8 cellular contexts compared by ENCODE assay signal in the genomic region with DNA sequence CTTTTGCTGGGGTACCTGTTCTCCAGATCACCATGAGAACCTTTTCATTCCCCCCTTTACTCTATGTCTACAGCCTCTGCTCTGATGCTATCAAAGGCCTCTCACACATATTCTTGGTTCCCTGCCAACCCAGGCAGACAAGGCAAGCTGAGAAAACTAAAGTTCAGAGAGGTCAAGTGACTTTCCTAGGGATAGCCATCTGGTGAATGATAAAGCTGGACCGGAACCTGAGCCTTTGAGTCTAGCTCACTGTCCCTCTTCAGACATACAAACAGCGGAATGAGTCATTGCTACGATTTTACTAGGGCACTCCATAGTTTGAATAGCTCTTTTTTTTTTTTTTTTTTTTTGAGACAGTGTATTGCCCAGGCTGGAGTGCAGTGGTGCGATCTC.
DNase-seq lines count a peak whose midpoint lies in the region; TF ChIP-seq lines count a peak whose summit lies in the region.

No MANE protein-coding gene starts in this region.

- H3K36me3 Mint-ChIP-seq in CD8-positive, alpha-beta memory T cell: peaks cover 0 to 13% (median 6%) of the 10 kb centered on the region in 3 donors
- no peaks in the 10 kb centered on the region for H3K36me3 Mint-ChIP-seq in chondrocyte (ENCODE audit: low read depth)

- H3K9me3 Mint-ChIP-seq in CD8-positive, alpha-beta memory T cell: peaks cover 3 to 8% (median 4%) of the 10 kb centered on the region in 5 donors
- no peaks in the 10 kb centered on the region for H3K9me3 Mint-ChIP-seq in chondrocyte (ENCODE audit: low read depth)

- no peaks in the 10 kb centered on the region for H3K36me3 ChIP-seq in CD8-positive, alpha-beta memory T cell (ENCODE audit: insufficient read depth, low read length)

- H3K4me3 Mint-ChIP-seq in CD8-positive, alpha-beta memory T cell: peak overlapping the region in 6 of 7 donors; percentile 7 to 72 (median 65)
- H3K4me3 Mint-ChIP-seq in chondrocyte (ENCODE audit: unreplicated experiment): no peak overlapping the region

- peaks cover 41 to 81% (median 62%) of the 10 kb centered on the region in 3 donors for H3K4me1 Mint-ChIP-seq in CD8-positive, alpha-beta memory T cell
- H3K4me1 Mint-ChIP-seq in chondrocyte (ENCODE audit: low read depth): peaks cover 29% of the 10 kb centered on the region

- CTCF ChIA-PET in CD8-positive, alpha-beta memory T cell (lab: Charles Lee): interaction anchor here (1.2 kb wide), 3 partner anchors 19 to 39 kb away, joined by 3 read pairs; no protein-coding TSS in a partner anchor

- H3K27ac ChIP-seq in CD8-positive, alpha-beta memory T cell (ENCODE audit: low read depth, low read length): peak overlapping the region; percentile 78

- H3K27me3 ChIP-seq in CD8-positive, alpha-beta memory T cell (ENCODE audit: insufficient read depth, low read length, poor library complexity, severe bottlenecking): no peaks in the 10 kb centered on the region

- no peaks in the 10 kb centered on the region for H3K27me3 Mint-ChIP-seq in CD8-positive, alpha-beta memory T cell
- H3K27me3 Mint-ChIP-seq in chondrocyte (ENCODE audit: low read depth): no peaks in the 10 kb centered on the region

- no peak overlapping the region for H3K4me3 ChIP-seq in CD8-positive, alpha-beta memory T cell (ENCODE audit: low read length)

- H3K27ac Mint-ChIP-seq in CD8-positive, alpha-beta memory T cell: peak overlapping the region; percentile 87 to 99 (median 97)
- peak overlapping the region; percentile 74 for H3K27ac Mint-ChIP-seq in chondrocyte (ENCODE audit: unreplicated experiment)

- no peaks in the 10 kb centered on the region for H3K9me3 ChIP-seq in CD8-positive, alpha-beta memory T cell (ENCODE audit: low read length)

- peak in 3 of 5 donors; percentile 4 to 59 (median 29) for DNase-seq in CD8-positive, alpha-beta memory T cell
- DNase-seq in NCI-H2171 (lab: John Stamatoyannopoulos, UW): peak; percentile 62
- no peak for DNase-seq in chondrocyte (ENCODE audit: low spot score)
- DNase-seq in mucosa of gallbladder (ENCODE audit: low spot score): peak; percentile 58
- no peak for DNase-seq in activated CD4-positive, CD25-positive, alpha-beta regulatory T cell (lab: John Stamatoyannopoulos, UW)
- DNase-seq in GF-D8 (lab: John Stamatoyannopoulos, UW): no peak
- DNase-seq in cerebellar cortex (ENCODE audit: low spot score): no peak
- DNase-seq in cerebellum (ENCODE audit: low spot score): no peak

- POLR2A ChIA-PET in CD8-positive, alpha-beta memory T cell (lab: Charles Lee): interaction anchor here (0.6 to 2.6 kb wide), 5 partner anchors 26 to 123 kb away, joined by 3 to 17 read pairs (median 4); no protein-coding TSS in a partner anchor

- H3K4me1 ChIP-seq in CD8-positive, alpha-beta memory T cell (ENCODE audit: insufficient read depth, low read length): peaks cover 28% of the 10 kb centered on the region

- TF ChIP-seq CTCF in chondrocyte (IDR thresholded peaks at IDR 0.05): no peak

Comparison
In these comparisons a context has a peak if more than half of its experiments do, and no peak if none do; other contexts are left out.
1. DNase-seq: peak in CD8-positive, alpha-beta memory T cell (3 of 5), NCI-H2171 (single experiment) and mucosa of gallbladder (single experiment); none in chondrocyte (single experiment), activated CD4-positive, CD25-positive, alpha-beta regulatory T cell (0 of 4), GF-D8 (single experiment), cerebellar cortex (single experiment) and cerebellum (single experiment).